ENCODE assay signal across 8 cellular contexts in the genomic region with DNA sequence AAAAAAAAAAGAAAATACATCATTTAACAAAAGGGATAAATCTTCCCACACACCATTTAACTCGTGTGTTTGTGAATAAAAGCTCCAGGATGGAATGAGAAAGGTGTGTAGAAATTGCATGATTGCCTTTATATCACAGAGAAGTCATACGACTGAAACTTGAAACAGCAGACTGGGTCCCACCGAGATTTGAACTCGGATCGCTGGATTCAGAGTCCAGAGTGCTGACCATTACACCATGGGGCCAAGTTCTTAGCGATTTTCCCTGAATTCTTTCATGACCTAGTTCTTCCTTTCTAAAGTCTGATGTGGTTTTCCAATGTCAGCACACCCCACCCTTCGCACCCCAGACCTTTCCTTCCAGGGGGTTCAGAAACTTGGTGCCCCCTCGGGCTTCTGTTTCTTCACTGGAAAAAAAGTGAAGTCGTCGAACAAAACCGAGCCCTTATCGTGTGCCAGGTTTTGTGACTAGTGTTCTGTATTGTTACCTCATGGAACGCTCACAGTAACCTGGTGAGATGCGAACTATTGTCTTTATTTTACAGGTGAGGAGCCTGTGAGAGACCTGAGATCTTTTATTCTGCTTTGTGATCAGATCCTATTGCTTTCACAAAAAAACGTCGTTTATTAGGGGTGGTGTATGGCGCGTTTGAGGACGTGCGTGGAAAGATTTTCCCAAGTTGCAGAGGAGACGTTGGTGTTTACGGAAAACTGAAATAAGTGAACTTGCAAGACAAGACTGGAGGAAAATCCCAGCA.
DNase-seq lines count a peak whose midpoint lies in the region; ATAC-seq and TF ChIP-seq lines count a peak whose summit lies in the region.

No MANE protein-coding gene starts in this region.

- no peaks in the 10 kb centered on the region for H3K9me2 ChIP-seq in GM23248 (ENCODE audit: insufficient read depth)

- peak overlapping the region; percentile 59 for H3K9ac ChIP-seq in GM23248

- peak; percentile 77 for DNase-seq in AG10803 (ENCODE audit: low read depth)
- peak; percentile 81 for DNase-seq in GM23248
- peak; percentile 56 to 87 for DNase-seq in NCI-H524 (lab: John Stamatoyannopoulos, UW)
- peak; percentile 55 for DNase-seq in activated T-cell treated with anti-CD3 and anti-CD28 coated beads for 48 hours (ENCODE audit: low read depth)
- peak; percentile 89 for DNase-seq in fibroblast of the aortic adventitia (ENCODE audit: low read depth)
- DNase-seq in natural killer cell, result no peak

- peak overlapping the region; percentile 90 for H2AFZ ChIP-seq in GM23248

- in situ Hi-C loops in GM23248 (cut with MboI), result no loop called here

- WGBS in GM23248 (ENCODE audit: low coverage in 1 of 2, low lambda C conversion rate in 2 of 2, missing lambda C conversion rate in 2 of 2), 2 experiments, result 0 to 2% methylated on average over 22 of the region's 22 CpGs

- no peaks in the 10 kb centered on the region for H4K20me1 ChIP-seq in GM23248 (ENCODE audit: insufficient read depth)

- no peaks in the 10 kb centered on the region for H3K9me3 Mint-ChIP-seq in natural killer cell

- peak overlapping the region; percentile 69 to 76 for H3K27ac Mint-ChIP-seq in natural killer cell

- TF ChIP-seq CTCF in AG10803 (conservative IDR thresholded peaks at IDR 0.05; ENCODE audit: low read length) (no peak), fibroblast of the aortic adventitia (IDR thresholded peaks at IDR 0.05; ENCODE audit: insufficient read depth, low read length) (no peak), natural killer cell (IDR thresholded peaks at IDR 0.05) (no peak)

- H3K4me3 Mint-ChIP-seq in natural killer cell, result peak overlapping the region; percentile 90

- H3K4me3 ChIP-seq in AG10803 (ENCODE audit: low read length), result peak overlapping the region; percentile 79
- peak overlapping the region; percentile 93 for H3K4me3 ChIP-seq in GM23248
- H3K4me3 ChIP-seq in fibroblast of the aortic adventitia (ENCODE audit: low read depth, low read length), result peak overlapping the region; percentile 71

- no peaks in the 10 kb centered on the region for H3K27me3 ChIP-seq in GM23248 (replicated peaks; ENCODE audit: insufficient read depth)

- peaks cover 14 to 16% of the 10 kb centered on the region in 2 donors for H3K27me3 Mint-ChIP-seq in natural killer cell (ENCODE audit: low read depth in 2 of 2)

- no peaks in the 10 kb centered on the region; the same call in 1 of the 2 replicates for H3K4me1 ChIP-seq in GM23248 (ENCODE audit: insufficient read depth)

- intact Hi-C loops in natural killer cell (cut with micrococcal nuclease), result no loop called here

- H3K36me3 Mint-ChIP-seq in natural killer cell, result no peaks in the 10 kb centered on the region

- peaks cover 21 to 28% of the 10 kb centered on the region in 2 donors for H3K4me1 Mint-ChIP-seq in natural killer cell

- peaks cover 22% of the 10 kb centered on the region for H3F3A ChIP-seq in GM23248 (ENCODE audit: insufficient read depth)

- ATAC-seq in natural killer cell, result no peak
- no peak for ATAC-seq in HG03469 (IDR thresholded peaks at IDR 0.05; ENCODE audit: unreplicated experiment)
- no peak for ATAC-seq in GM18502 (IDR thresholded peaks at IDR 0.05; ENCODE audit: poor library complexity, unreplicated experiment)

- no peaks in the 10 kb centered on the region for H3K36me3 ChIP-seq in GM23248 (ENCODE audit: low read depth)

- H3K9me3 ChIP-seq in GM23248 (ENCODE audit: low read depth), result no peaks in the 10 kb centered on the region

- peak overlapping the region; percentile 52 for H3K27ac ChIP-seq in GM23248

- no peaks in the 10 kb centered on the region for H3K79me2 ChIP-seq in GM23248 (ENCODE audit: insufficient read depth)

- peak overlapping the region; percentile 94 for H3K4me2 ChIP-seq in GM23248 (ENCODE audit: unreplicated experiment)
